Comparison of ENCODE assay signal across 1 cellular context in genomic region chr1:145964328-145965118, GRCh38.
A peak's percentile ranks its signal among the peaks of the same experiment; 100 is the strongest.
TF ChIP-seq lines count a peak whose summit lies in the region.

ANKRD34A (minus strand) TSS chr1:145964575; CDS start chr1:145961759, 2,816 bp downstream.
POLR3GL (plus strand) TSS chr1:145964690; CDS start chr1:145974866, 10,176 bp downstream.

TF ChIP-seq in GM12878, 131 proteins besides CTCF, POLR2A, EP300 and RAD21 (continued from another document):
- TF ChIP-seq SKIL (IDR thresholded peaks at IDR 0.05; ENCODE audit: low read depth, poor library complexity, severe bottlenecking) (no peak), RFX5 (IDR thresholded peaks at IDR 0.05; ENCODE audit: low read depth, low read length) (0 out of 2 replicates have a peak, but pooled peaks have one; percentile 47), SP1 (IDR thresholded peaks at IDR 0.05; ENCODE audit: low read depth, low read length) (peak; percentile 75), ATF2 (IDR thresholded peaks at IDR 0.05; ENCODE audit: low read length) (no peak), SRF (IDR thresholded peaks at IDR 0.05; ENCODE audit: low read depth in 2 of 2, low read length in 2 of 2) (no peak)
